12 cellular contexts compared by ENCODE assay signal in genomic region chr4:2942037-2942531, GRCh38. TPM values are rescaled to one million over a fixed set of nuclear protein-coding genes. Genes with fewer than 3 reads are reported as not detected.
DNase-seq lines count a peak whose midpoint lies in the region; ATAC-seq and TF ChIP-seq lines count a peak whose summit lies in the region.
"Had no signal": no experiment of that assay in that cellular context is flagged by ENCODE, and none has a peak within 500 bp of the region (broad histone marks: within the 10 kb centered on the region; RNA-seq: fewer than 3 reads in every experiment).

No MANE protein-coding gene starts in this region.

- no peaks in the 10 kb centered on the region for H3K9me3 Mint-ChIP-seq in activated T-cell treated with anti-CD3 and anti-CD28 coated beads, Interleukin-2, amount 50 U/mL, for 24 hours

- peaks cover 0 to 10% (median 5%) of the 10 kb centered on the region in 4 donors for H3K4me1 ChIP-seq in right lobe of liver
- H3K4me1 ChIP-seq in testis = peaks cover 12% of the 10 kb centered on the region

- H3K27me3 Mint-ChIP-seq in activated T-cell treated with anti-CD3 and anti-CD28 coated beads, Interleukin-2, amount 50 U/mL, for 24 hours = no peaks in the 10 kb centered on the region

- no peak for TF ChIP-seq CTCF in right lobe of liver (IDR thresholded peaks at IDR 0.05)
- TF ChIP-seq CTCF in testis (IDR thresholded peaks at IDR 0.05) = no peak

- H3K27ac ChIP-seq in right lobe of liver (no peak overlapping the region), testis (no peak overlapping the region)
- H3K27ac ChIP-seq: suprapubic skin had no signal

- H3K4me3 ChIP-seq in right lobe of liver = no peak overlapping the region
- H3K4me3 ChIP-seq in testis = no peak overlapping the region
- H3K4me3 ChIP-seq: suprapubic skin had no signal

- H3K36me3 Mint-ChIP-seq in activated T-cell treated with anti-CD3 and anti-CD28 coated beads, Interleukin-2, amount 50 U/mL, for 24 hours (ENCODE audit: low read depth) = peaks cover 99% of the 10 kb centered on the region

- 87% methylated on average over 9 of the region's 21 CpGs for WGBS in right lobe of liver (ENCODE audit: insufficient coverage, low coverage, low lambda C conversion rate, missing lambda C conversion rate)
- 87% methylated on average over 9 to 21 of the region's 21 CpGs for WGBS in testis, 2 donors

- peak overlapping the region; percentile 91 for H3K27ac Mint-ChIP-seq in activated T-cell treated with anti-CD3 and anti-CD28 coated beads, Interleukin-2, amount 50 U/mL, for 24 hours

- H3K27me3 ChIP-seq in right lobe of liver (no peaks in the 10 kb centered on the region), testis (no peaks in the 10 kb centered on the region)
- H3K27me3 ChIP-seq: suprapubic skin had no signal

- peaks cover 69% of the 10 kb centered on the region for H3K4me1 Mint-ChIP-seq in activated T-cell treated with anti-CD3 and anti-CD28 coated beads, Interleukin-2, amount 50 U/mL, for 24 hours (ENCODE audit: low read depth)

- H3K9me3 ChIP-seq in right lobe of liver = no peaks in the 10 kb centered on the region
- H3K9me3 ChIP-seq in testis = no peaks in the 10 kb centered on the region
- H3K9me3 ChIP-seq: suprapubic skin had no signal

- H3K36me3 ChIP-seq in right lobe of liver (peaks cover 6 to 89% (median 50%) of the 10 kb centered on the region in 4 donors), testis (ENCODE audit: low read depth, missing control alignments) (no peaks in the 10 kb centered on the region)

- H3K4me3 Mint-ChIP-seq in activated T-cell treated with anti-CD3 and anti-CD28 coated beads, Interleukin-2, amount 50 U/mL, for 24 hours = no peak overlapping the region

- DNase-seq in activated CD8-positive, alpha-beta memory T cell treated with anti-CD3 and anti-CD28 coated beads for 24 hours = peak; percentile 71
- no peak for DNase-seq in activated CD8-positive, alpha-beta memory T cell treated with anti-CD3 and anti-CD28 coated beads, Interleukin-2, amount 50 U/mL, for 4 hours
- DNase-seq in activated T-cell treated with anti-CD3 and anti-CD28 coated beads, Interleukin-2, amount 50 U/mL, for 24 hours = no peak
- peak; percentile 14 to 39 (median 35) for DNase-seq in right lobe of liver
- peak; percentile 11 for DNase-seq in testis
- no peak for DNase-seq in NCI-H1048 (lab: John Stamatoyannopoulos, UW)
- DNase-seq in Kasumi-1 (lab: John Stamatoyannopoulos, UW) = no peak
- DNase-seq: erythroblast, hypothalamus, mesendoderm had no signal

- intact Hi-C loops in right lobe of liver (cut with DNase I) = no loop called here
- intact Hi-C loops in testis (cut with DNase I; ENCODE audit: low total_unique reads) = no loop called here

- TF ChIP-seq POLR2A in right lobe of liver (IDR thresholded peaks at IDR 0.05) = no peak
- no peak for TF ChIP-seq POLR2A in testis (IDR thresholded peaks at IDR 0.05)

- ATAC-seq in right lobe of liver = no peak
- no peak for ATAC-seq in GM19035 (IDR thresholded peaks at IDR 0.05; ENCODE audit: unreplicated experiment)

RNA-seq across cellular contexts. Expression of gene NOP14, which starts 21.1 kb away (rescaled TPM):
- total RNA-seq in right lobe of liver (10 to 100 TPM; 16.1 to 24.7 (median 19.5) TPM), testis (10 to 100 TPM; 17.4 to 25.4 TPM)
- polyA plus RNA-seq in testis (ENCODE audit: insufficient read depth, low read depth, low replicate concordance) = 15.0 TPM

RNA-seq across cellular contexts. Expression of gene GRK4, which starts 21.3 kb away (rescaled TPM):
- 1 to 10 TPM; 1.0 to 4.3 (median 2.8) TPM for total RNA-seq in right lobe of liver
- 10 to 100 TPM; 33.8 to 73.0 TPM for total RNA-seq in testis
- 106 TPM for polyA plus RNA-seq in testis (ENCODE audit: insufficient read depth, low read depth, low replicate concordance)

Comparison
In these comparisons a context has a peak if more than half of its experiments do, and no peak if none do; other contexts are left out.
1. DNase-seq: peak in activated CD8-positive, alpha-beta memory T cell treated with anti-CD3 and anti-CD28 coated beads for 24 hours (single experiment), right lobe of liver (3 of 3) and testis (single experiment); none in activated CD8-positive, alpha-beta memory T cell treated with anti-CD3 and anti-CD28 coated beads, Interleukin-2, amount 50 U/mL, for 4 hours (single experiment), activated T-cell treated with anti-CD3 and anti-CD28 coated beads, Interleukin-2, amount 50 U/mL, for 24 hours (single experiment), NCI-H1048 (single experiment) and Kasumi-1 (0 of 2).
2. RNA of gene GRK4, which starts 21.3 kb away (total RNA-seq): 33.8 to 73.0 TPM in testis; 1.0 to 4.3 TPM in right lobe of liver; every median in the first group is over 4 times any median in the second.